Comparison of ENCODE assay signal across 16 cellular contexts in genomic region chr21:15365751-15366392, GRCh38.
A peak's percentile ranks its signal among the peaks of the same experiment; 100 is the strongest.
DNase-seq lines count a peak whose midpoint lies in the region; ATAC-seq and TF ChIP-seq lines count a peak whose summit lies in the region.
"Had no signal": no experiment of that assay in that cellular context is flagged by ENCODE, and none has a peak within 500 bp of the region (broad histone marks: within the 10 kb centered on the region; RNA-seq: fewer than 3 reads in every experiment).

No MANE protein-coding gene starts in this region.

- H2BK120ac ChIP-seq in trophoblast cell (ENCODE audit: insufficient read depth, low read length, poor library complexity), result no peak overlapping the region

- no peak overlapping the region for H3K4me2 ChIP-seq in trophoblast cell (ENCODE audit: low read length)

- H4K8ac ChIP-seq in trophoblast cell (ENCODE audit: low read depth, low read length), result no peak overlapping the region

- H4K91ac ChIP-seq in trophoblast cell (ENCODE audit: low read depth, low read length), result no peak overlapping the region

- no peak overlapping the region for H2AK5ac ChIP-seq in trophoblast cell (ENCODE audit: low read length)

- no peak overlapping the region for H3K9ac ChIP-seq in endodermal cell (ENCODE audit: extremely low read depth, low read length, poor library complexity, severe bottlenecking)
- H3K9ac ChIP-seq in trophoblast cell (ENCODE audit: low read length), result no peak overlapping the region

- H3K4me3 Mint-ChIP-seq in activated T-cell treated with anti-CD3 and anti-CD28 coated beads, Interleukin-2, amount 50 U/mL, for 72 hours, result no peak overlapping the region
- H3K4me3 Mint-ChIP-seq in endodermal cell, result no peak overlapping the region
- no peak overlapping the region for H3K4me3 Mint-ChIP-seq in natural killer cell

- H3K79me1 ChIP-seq in trophoblast cell (ENCODE audit: low read length), result no peaks in the 10 kb centered on the region

- peak overlapping the region; percentile 30 for H3K27ac Mint-ChIP-seq in activated T-cell treated with anti-CD3 and anti-CD28 coated beads, Interleukin-2, amount 50 U/mL, for 72 hours
- no peak overlapping the region for H3K27ac Mint-ChIP-seq in endodermal cell
- H3K27ac Mint-ChIP-seq in natural killer cell, result no peak overlapping the region

- no peak for TF ChIP-seq CTCF in endodermal cell (conservative IDR thresholded peaks at IDR 0.05)
- no peak for TF ChIP-seq CTCF in natural killer cell (IDR thresholded peaks at IDR 0.05)

- H3K9me3 Mint-ChIP-seq in activated T-cell treated with anti-CD3 and anti-CD28 coated beads, Interleukin-2, amount 50 U/mL, for 72 hours, result peaks cover 3 to 6% of the 10 kb centered on the region in 2 donors
- H3K9me3 Mint-ChIP-seq in endodermal cell (peaks cover 21% of the 10 kb centered on the region), natural killer cell (peaks cover 3 to 4% of the 10 kb centered on the region in 2 donors)

- H4K12ac ChIP-seq in trophoblast cell (ENCODE audit: low read depth, low read length), result no peak overlapping the region

- 95 to 96% methylated on average over 5 of the region's 5 CpGs for WGBS in endodermal cell (ENCODE audit: insufficient coverage in 1 of 2, insufficient read length in 1 of 2), 2 experiments
- no CpG with 5 or more reads among the region's 5 CpGs for WGBS in trophoblast cell (ENCODE audit: extremely low coverage, insufficient coverage, insufficient read length)

- peaks cover 33% of the 10 kb centered on the region for H3K9me3 ChIP-seq in endodermal cell (ENCODE audit: control insufficient read depth, low read length)
- H3K9me3 ChIP-seq in trophoblast cell (ENCODE audit: insufficient read depth, low read depth, low read length), result peaks cover 5% of the 10 kb centered on the region
- H3K9me3 ChIP-seq: SJCRH30 had no signal

- no peak overlapping the region for H2BK5ac ChIP-seq in trophoblast cell (ENCODE audit: low read depth, low read length, poor library complexity)

- H3K4ac ChIP-seq in trophoblast cell (ENCODE audit: low read depth, low read length), result no peak overlapping the region

- no peak overlapping the region for H2BK12ac ChIP-seq in trophoblast cell (ENCODE audit: low read length)

- no peak overlapping the region for H3K14ac ChIP-seq in trophoblast cell (ENCODE audit: low read length)

- intact Hi-C loops in natural killer cell (cut with micrococcal nuclease), result no loop called here

- H3K18ac ChIP-seq in trophoblast cell (ENCODE audit: low read length), result no peak overlapping the region

- no peak overlapping the region for H3K23ac ChIP-seq in trophoblast cell (ENCODE audit: low read length)

- DNase-seq in activated T-cell treated with anti-CD3 and anti-CD28 coated beads, Interleukin-2, amount 50 U/mL, for 72 hours, result no peak
- DNase-seq in activated T-cell treated with anti-CD3 and anti-CD28 coated beads for 4 hours (no peak), LHCN-M2 (ENCODE audit: low read depth) (peak; percentile 52), endodermal cell (peak; percentile 55), trophoblast cell (peak; percentile 38 to 59), natural killer cell (no peak), NCI-H1092 (lab: John Stamatoyannopoulos, UW) (no peak)
- no peak for DNase-seq in activated naive CD4-positive, alpha-beta T cell treated with Interleukin-2 at 50 U/mL for 16 hours
- DNase-seq: C1 segment of cervical spinal cord, Karpas-422, NCI-H1417 treated with DMSO at 0.1 percent for 48 hours, NCI-H2029 treated with DMSO at 0.1 percent for 48 hours, NCI-H510A treated with DMSO at 0.1 percent for 48 hours, RPMI8226 had no signal

- peak overlapping the region; percentile 63 for H3K4me3 ChIP-seq in endodermal cell (ENCODE audit: low read length)
- no peak overlapping the region for H3K4me3 ChIP-seq in trophoblast cell (ENCODE audit: low read depth, low read length)
- H3K4me3 ChIP-seq: SJCRH30 had no signal

- H3K36me3 ChIP-seq in endodermal cell (ENCODE audit: control insufficient read depth, insufficient read depth, low read length) (no peaks in the 10 kb centered on the region), trophoblast cell (ENCODE audit: control insufficient read depth in 1 of 2, insufficient read depth in 2 of 2, low read length in 2 of 2) (peaks cover 0 to 3% of the 10 kb centered on the region in 2 experiments)
- H3K36me3 ChIP-seq: SJCRH30 had no signal

- H3K4me1 Mint-ChIP-seq in activated T-cell treated with anti-CD3 and anti-CD28 coated beads, Interleukin-2, amount 50 U/mL, for 72 hours (ENCODE audit: low read depth), result no peaks in the 10 kb centered on the region
- H3K4me1 Mint-ChIP-seq in endodermal cell (peaks cover 8% of the 10 kb centered on the region), natural killer cell (no peaks in the 10 kb centered on the region)

- H3K79me2 ChIP-seq in trophoblast cell (ENCODE audit: control insufficient read depth, insufficient read depth, low read length, poor library complexity), result no peaks in the 10 kb centered on the region

- H3K27me3 Mint-ChIP-seq in activated T-cell treated with anti-CD3 and anti-CD28 coated beads, Interleukin-2, amount 50 U/mL, for 72 hours (ENCODE audit: low read depth), result no peaks in the 10 kb centered on the region
- H3K27me3 Mint-ChIP-seq in endodermal cell (ENCODE audit: insufficient read depth) (no peaks in the 10 kb centered on the region), natural killer cell (ENCODE audit: low read depth in 2 of 2) (peaks cover 0 to 4% of the 10 kb centered on the region in 2 donors)

- no peak overlapping the region for H2AFZ ChIP-seq in trophoblast cell (ENCODE audit: insufficient read depth, low read length, poor library complexity)

- H3K27me3 ChIP-seq in endodermal cell (ENCODE audit: control insufficient read depth, insufficient read depth, low read length, poor library complexity, severe bottlenecking) (no peaks in the 10 kb centered on the region), trophoblast cell (ENCODE audit: insufficient read depth, low read length) (no peaks in the 10 kb centered on the region)
- H3K27me3 ChIP-seq: SJCRH30 had no signal

- ATAC-seq in activated T-cell treated with anti-CD3 and anti-CD28 coated beads, Interleukin-2, amount 50 U/mL, for 72 hours (replicated peaks in 1 of 2), result no peak
- no peak for ATAC-seq in natural killer cell

- no peaks in the 10 kb centered on the region for H3K4me1 ChIP-seq in endodermal cell (ENCODE audit: control insufficient read depth, insufficient read depth, low read length)
- H3K4me1 ChIP-seq in trophoblast cell (ENCODE audit: control insufficient read depth in 1 of 2, insufficient read depth in 2 of 2, low read length in 2 of 2), result no peaks in the 10 kb centered on the region

- H3K27ac ChIP-seq in endodermal cell (ENCODE audit: low read depth, low read length) (no peak overlapping the region), trophoblast cell (ENCODE audit: low read depth, low read length) (no peak overlapping the region)
- H3K27ac ChIP-seq: 22Rv1, SJCRH30 had no signal

- peaks cover 3 to 6% of the 10 kb centered on the region in 2 donors for H3K36me3 Mint-ChIP-seq in activated T-cell treated with anti-CD3 and anti-CD28 coated beads, Interleukin-2, amount 50 U/mL, for 72 hours (ENCODE audit: insufficient read depth in 2 of 2)
- H3K36me3 Mint-ChIP-seq in endodermal cell (ENCODE audit: low read depth) (no peaks in the 10 kb centered on the region), natural killer cell (no peaks in the 10 kb centered on the region)

Comparison
In these comparisons a context has a peak if more than half of its experiments do, and no peak if none do; other contexts are left out.
1. DNase-seq: peak in LHCN-M2 (single experiment), endodermal cell (single experiment) and trophoblast cell (2 of 2); none in activated T-cell treated with anti-CD3 and anti-CD28 coated beads, Interleukin-2, amount 50 U/mL, for 72 hours (0 of 2), activated T-cell treated with anti-CD3 and anti-CD28 coated beads for 4 hours (single experiment), natural killer cell (single experiment), NCI-H1092 (single experiment) and activated naive CD4-positive, alpha-beta T cell treated with Interleukin-2 at 50 U/mL for 16 hours (single experiment).